Comparison of ENCODE assay signal across 10 cellular contexts in the genomic region with DNA sequence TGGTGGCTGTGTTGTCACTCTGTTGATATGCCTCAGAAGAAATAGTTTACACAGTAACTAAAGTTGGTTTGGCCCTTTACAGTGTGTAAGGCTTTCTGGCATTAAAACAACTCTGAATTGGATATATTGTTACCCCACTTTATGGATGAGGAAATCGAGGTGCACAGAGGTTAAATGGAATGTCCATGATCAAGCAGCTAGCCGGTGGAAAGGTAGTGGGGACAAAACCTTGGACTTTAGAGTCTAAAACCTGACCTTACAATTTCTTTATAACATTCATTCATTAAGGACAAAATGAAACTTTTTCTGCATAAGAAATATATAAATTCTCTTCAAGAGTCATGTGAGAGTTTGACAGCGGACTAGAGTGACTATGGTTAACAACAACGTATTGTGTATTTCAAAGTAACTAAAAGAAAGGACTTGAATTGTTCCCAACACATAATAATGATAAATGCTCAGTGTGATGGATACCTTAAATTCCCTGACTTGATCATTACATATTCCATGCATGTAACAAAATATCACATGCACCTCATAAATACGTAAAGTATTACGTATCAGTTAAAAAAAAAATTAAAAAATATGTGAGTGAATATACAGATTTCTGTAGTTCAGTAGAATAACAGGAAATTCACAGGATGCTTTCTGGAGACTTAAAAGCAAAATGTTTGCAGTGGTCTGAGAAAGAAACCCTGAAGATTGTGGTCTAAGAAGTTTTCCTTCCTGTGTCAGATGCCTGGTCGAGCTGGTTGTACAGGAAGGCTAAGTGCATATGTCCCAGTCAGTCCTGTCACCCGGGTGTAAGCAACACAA. TPM values are rescaled to one million over a fixed set of nuclear protein-coding genes. Genes with fewer than 3 reads are reported as not detected.
DNase-seq lines count a peak whose midpoint lies in the region; ATAC-seq and TF ChIP-seq lines count a peak whose summit lies in the region.
"Had no signal": no experiment of that assay in that cellular context is flagged by ENCODE, and none has a peak within 500 bp of the region (broad histone marks: within the 10 kb centered on the region; RNA-seq: fewer than 3 reads in every experiment).

No MANE protein-coding gene starts in this region.

- BruUV-seq in A673 (replicated peaks; lab: Mats Ljungman, UMichigan) = no TSS peak

- CTCF ChIA-PET in A673 (lab: Charles Lee) = interaction anchor here (0.6 kb wide), 1 partner anchor 328 kb away, joined by 4 read pairs; no protein-coding TSS in a partner anchor

- H3K27me3 ChIP-seq in A673 (replicated peaks; ENCODE audit: insufficient read depth, low read depth, low read length, poor library complexity) (no peaks in the 10 kb centered on the region), Peyer's patch (no peaks in the 10 kb centered on the region), esophagus squamous epithelium (no peaks in the 10 kb centered on the region)

- H3K36me3 ChIP-seq in A673 (ENCODE audit: insufficient read depth, low read length, poor library complexity, severe bottlenecking) (no peaks in the 10 kb centered on the region), Peyer's patch (no peaks in the 10 kb centered on the region), esophagus squamous epithelium (no peaks in the 10 kb centered on the region)

- peaks cover 91% of the 10 kb centered on the region for H3K4me1 Mint-ChIP-seq in osteocyte (ENCODE audit: unreplicated experiment)
- no peaks in the 10 kb centered on the region for H3K4me1 Mint-ChIP-seq in stimulated activated memory B cell treated with anti-CD40 and anti-IgM and Interleukin-4, amounts not matched to agents 10 μg/mL and 1 μg/mL and 100 μg/mL, for 72 hours

- no peak for ATAC-seq in stimulated activated memory B cell treated with anti-CD40 and anti-IgM and Interleukin-4, amounts not matched to agents 10 μg/mL and 1 μg/mL and 100 μg/mL, for 72 hours
- ATAC-seq in HG03469 (IDR thresholded peaks at IDR 0.05; ENCODE audit: unreplicated experiment) (no peak), HG03342 (IDR thresholded peaks at IDR 0.05; ENCODE audit: unreplicated experiment) (no peak)
- ATAC-seq: T-cell had no signal

- no peaks in the 10 kb centered on the region for H3K36me3 Mint-ChIP-seq in osteocyte (ENCODE audit: unreplicated experiment)
- H3K36me3 Mint-ChIP-seq in stimulated activated memory B cell treated with anti-CD40 and anti-IgM and Interleukin-4, amounts not matched to agents 10 μg/mL and 1 μg/mL and 100 μg/mL, for 72 hours = no peaks in the 10 kb centered on the region
- H3K36me3 Mint-ChIP-seq: T-cell had no signal

- POLR2A ChIA-PET in A673 (lab: Charles Lee; ENCODE audit: low non-redundant PET) = no interaction called here

- H3K9me3 ChIP-seq in A673 (ENCODE audit: low read depth, low read length, poor library complexity, severe bottlenecking) (no peaks in the 10 kb centered on the region), Peyer's patch (no peaks in the 10 kb centered on the region), esophagus squamous epithelium (no peaks in the 10 kb centered on the region)

- WGBS in esophagus squamous epithelium, 2 donors = 58 to 63% methylated on average over 8 of the region's 8 CpGs

- H3K4me3 ChIP-seq in A673 (ENCODE audit: low read depth, low read length, poor library complexity, severe bottlenecking) (no peak overlapping the region), Peyer's patch (no peak overlapping the region), esophagus squamous epithelium (no peak overlapping the region)

- H3K27ac ChIP-seq in A673 (ENCODE audit: low read depth, low read length, poor library complexity, severe bottlenecking) (peak overlapping the region; percentile 73), Peyer's patch (peak overlapping the region in 3 of 4 donors; percentile 70 to 84 (median 73)), esophagus squamous epithelium (peak overlapping the region; percentile 80 to 92 (median 88))

- H3K27me3 Mint-ChIP-seq in osteocyte (ENCODE audit: unreplicated experiment) = no peaks in the 10 kb centered on the region
- H3K27me3 Mint-ChIP-seq in stimulated activated memory B cell treated with anti-CD40 and anti-IgM and Interleukin-4, amounts not matched to agents 10 μg/mL and 1 μg/mL and 100 μg/mL, for 72 hours = peaks cover 31% of the 10 kb centered on the region

- H3K4me3 Mint-ChIP-seq in osteocyte (ENCODE audit: unreplicated experiment) = no peak overlapping the region
- H3K4me3 Mint-ChIP-seq in stimulated activated memory B cell treated with anti-CD40 and anti-IgM and Interleukin-4, amounts not matched to agents 10 μg/mL and 1 μg/mL and 100 μg/mL, for 72 hours = no peak overlapping the region
- H3K4me3 Mint-ChIP-seq: T-cell had no signal

- TF ChIP-seq POLR2A in Peyer's patch (IDR thresholded peaks at IDR 0.05) = no peak
- no peak for TF ChIP-seq POLR2A in esophagus squamous epithelium (IDR thresholded peaks at IDR 0.05)

- TF ChIP-seq CTCF in A673 (conservative IDR thresholded peaks at IDR 0.05; ENCODE audit: low read depth, low read length) (no peak), Peyer's patch (IDR thresholded peaks at IDR 0.05) (no peak), esophagus squamous epithelium (IDR thresholded peaks at IDR 0.05) (no peak), osteocyte (IDR thresholded peaks at IDR 0.05) (no peak)

- H3K9me3 Mint-ChIP-seq in osteocyte (ENCODE audit: unreplicated experiment) = no peaks in the 10 kb centered on the region
- no peaks in the 10 kb centered on the region for H3K9me3 Mint-ChIP-seq in stimulated activated memory B cell treated with anti-CD40 and anti-IgM and Interleukin-4, amounts not matched to agents 10 μg/mL and 1 μg/mL and 100 μg/mL, for 72 hours
- H3K9me3 Mint-ChIP-seq: T-cell had no signal

- DNase-seq in A673 (ENCODE audit: low spot score) (no peak), Peyer's patch (no peak), esophagus squamous epithelium (lab: John Stamatoyannopoulos, UW) (no peak), osteocyte (ENCODE audit: extremely low spot score, unreplicated experiment) (no peak)
- DNase-seq in activated T-cell treated with anti-CD3 and anti-CD28 coated beads, Interleukin-2, amount 50 U/mL, for 48 hours = no peak
- DNase-seq: stimulated activated naive CD4-positive, alpha-beta T cell treated with Interleukin-2 at 50 U/mL for 16 hours; T-cell had no signal

- peak overlapping the region; percentile 91 for H3K27ac Mint-ChIP-seq in osteocyte (ENCODE audit: unreplicated experiment)
- no peak overlapping the region for H3K27ac Mint-ChIP-seq in stimulated activated memory B cell treated with anti-CD40 and anti-IgM and Interleukin-4, amounts not matched to agents 10 μg/mL and 1 μg/mL and 100 μg/mL, for 72 hours
- H3K27ac Mint-ChIP-seq: T-cell had no signal

- H3K4me1 ChIP-seq in A673 (ENCODE audit: insufficient read depth, low read length, poor library complexity, severe bottlenecking) (peaks cover 50% of the 10 kb centered on the region), Peyer's patch (peaks cover 0 to 33% (median 0%) of the 10 kb centered on the region in 4 donors), esophagus squamous epithelium (peaks cover 27 to 85% (median 34%) of the 10 kb centered on the region in 3 donors)

- intact Hi-C loops in A673 (cut with micrococcal nuclease; ENCODE audit: unreplicated experiment) = no loop called here
- intact Hi-C loops in esophagus squamous epithelium (cut with DNase I) = no loop called here

RNA-seq across cellular contexts. Expression of a gene that starts 51.0 kb away (rescaled TPM):
- 74.6 and 81.8 TPM in 2 replicates for total RNA-seq in A673 (2021)
- total RNA-seq in Peyer's patch = 100 to 1,000 TPM in 1 of 4 donors, 10 to 100 TPM in 3; 34.5 to 125 (median 65.1) TPM
- total RNA-seq in esophagus squamous epithelium = 10 to 100 TPM; 33.3 to 75.2 (median 49.8) TPM
- total RNA-seq in osteocyte = 152 and 154 TPM in 2 replicates
